Comparison of ENCODE assay signal across 1 cellular context in the genomic region with DNA sequence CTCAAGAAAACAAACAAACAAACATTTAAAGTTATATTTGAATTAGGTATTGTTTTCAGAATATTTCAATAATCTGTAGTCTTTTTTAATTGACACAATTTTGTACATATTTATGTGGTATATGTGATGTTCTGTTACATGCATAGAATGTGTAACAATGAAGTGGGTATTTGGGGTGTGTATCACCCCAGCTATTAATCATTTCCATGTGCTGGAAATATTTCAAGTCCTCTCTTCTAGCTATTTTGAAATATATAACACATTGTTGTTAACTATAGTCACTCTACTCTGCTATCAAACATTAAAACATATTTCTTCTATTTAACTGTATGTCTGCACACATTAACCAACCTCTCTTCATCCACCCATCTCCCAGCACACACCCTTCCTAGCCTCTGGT.
TF ChIP-seq lines count a peak whose summit lies in the region.

No MANE protein-coding gene starts in this region.

TF ChIP-seq in H1, 55 proteins besides CTCF, POLR2A, EP300 and RAD21:
- TF ChIP-seq GABPA (IDR thresholded peaks at IDR 0.05; ENCODE audit: borderline replicate concordance, insufficient read depth, low read length) (no peak), BRCA1 (IDR thresholded peaks at IDR 0.05; ENCODE audit: low read depth, low read length) (no peak), BACH1 (IDR thresholded peaks at IDR 0.05; ENCODE audit: low read length) (no peak), CHD2 (IDR thresholded peaks at IDR 0.05; ENCODE audit: low read length) (no peak), RFX5 (IDR thresholded peaks at IDR 0.05; ENCODE audit: borderline replicate concordance, low read depth, low read length) (no peak), CBX8 (IDR thresholded peaks at IDR 0.05; ENCODE audit: borderline replicate concordance, low read depth, low read length) (no peak), CREB1 (IDR thresholded peaks at IDR 0.05) (no peak), CBX5 (IDR thresholded peaks at IDR 0.05; ENCODE audit: low read depth, low read length) (no peak), KDM5A (IDR thresholded peaks at IDR 0.05; ENCODE audit: low read length) (no peak), SUZ12 (IDR thresholded peaks at IDR 0.05; ENCODE audit: low read length) (no peak), CEBPB (IDR thresholded peaks at IDR 0.05; ENCODE audit: low read depth, low read length) (no peak), SRF (IDR thresholded peaks at IDR 0.05; ENCODE audit: low read depth, low read length) (no peak), TCF12 (IDR thresholded peaks at IDR 0.05; ENCODE audit: low read depth, low read length) (no peak), BCL11A (IDR thresholded peaks at IDR 0.05; ENCODE audit: low read depth in 2 of 2, low read length in 2 of 2) (no peak), NANOG (IDR thresholded peaks at IDR 0.05; ENCODE audit: insufficient read depth, low read depth, low read length, poor library complexity, severe bottlenecking) (no peak)
- TF ChIP-seq, protein P1, sequence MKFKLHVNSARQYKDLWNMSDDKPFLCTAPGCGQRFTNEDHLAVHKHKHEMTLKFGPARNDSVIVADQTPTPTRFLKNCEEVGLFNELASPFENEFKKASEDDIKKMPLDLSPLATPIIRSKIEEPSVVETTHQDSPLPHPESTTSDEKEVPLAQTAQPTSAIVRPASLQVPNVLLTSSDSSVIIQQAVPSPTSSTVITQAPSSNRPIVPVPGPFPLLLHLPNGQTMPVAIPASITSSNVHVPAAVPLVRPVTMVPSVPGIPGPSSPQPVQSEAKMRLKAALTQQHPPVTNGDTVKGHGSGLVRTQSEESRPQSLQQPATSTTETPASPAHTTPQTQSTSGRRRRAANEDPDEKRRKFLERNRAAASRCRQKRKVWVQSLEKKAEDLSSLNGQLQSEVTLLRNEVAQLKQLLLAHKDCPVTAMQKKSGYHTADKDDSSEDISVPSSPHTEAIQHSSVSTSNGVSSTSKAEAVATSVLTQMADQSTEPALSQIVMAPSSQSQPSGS (IDR thresholded peaks at IDR 0.05; ENCODE audit: low read length): no peak
